Comparison of ENCODE assay signal across 31 cellular contexts in genomic region chr10:30231709-30232108, GRCh38.
"Had no signal": no experiment of that assay in that cellular context is flagged by ENCODE, and none has a peak within 500 bp of the region (broad histone marks: within the 10 kb centered on the region; RNA-seq: fewer than 3 reads in every experiment).

No MANE protein-coding gene starts in this region.

- H3K9me3 ChIP-seq: ascending aorta, gastroesophageal sphincter, left ventricle myocardium inferior, psoas muscle, suprapubic skin, tibial artery had no signal

- H3K27me3 ChIP-seq: ascending aorta, cardiac muscle cell, gastroesophageal sphincter, hepatocyte, neural progenitor cell, suprapubic skin, tibial artery had no signal

- H3K79me2 ChIP-seq: hepatocyte, parathyroid adenoma had no signal

- H3K36me3 Mint-ChIP-seq: activated naive CD8-positive, alpha-beta T cell; brain; natural killer cell; neural progenitor cell; WTC11 had no signal

- DNase-seq: activated CD4-positive, alpha-beta T cell treated with anti-CD3 and anti-CD28 coated beads for 1 hour; activated CD4-positive, alpha-beta T cell treated with anti-CD3 and anti-CD28 coated beads, Interleukin-2, amount 50 U/mL, for 1 hour; activated effector memory CD4-positive, alpha-beta T cell treated with Interleukin-2 at 50 U/mL for 16 hours; activated naive CD4-positive, alpha-beta T cell treated with Interleukin-2 at 50 U/mL for 16 hours; activated T-cell treated with anti-CD3 and anti-CD28 coated beads for 4 hours; activated T-cell treated with anti-CD3 and anti-CD28 coated beads, Interleukin-2, amount 50 U/mL, for 72 hours; cortex of kidney; effector memory CD8-positive, alpha-beta T cell; erythroblast; islet precursor cell; left ventricle myocardium inferior; mesendoderm; natural killer cell; occipital lobe; psoas muscle; stimulated activated CD4-positive, alpha-beta T cell treated with anti-CD3 and anti-CD28 coated beads, Interleukin-1b, Interleukin-23, amount 100 ng/mL, for 48 hours; stimulated activated naive CD4-positive, alpha-beta T cell; tibial artery had no signal

- H3K4me1 Mint-ChIP-seq: natural killer cell, neural progenitor cell had no signal

- H3K27ac ChIP-seq: ascending aorta, cardiac muscle cell, gastroesophageal sphincter, hepatocyte, left ventricle myocardium inferior, neural progenitor cell, parathyroid adenoma, psoas muscle, suprapubic skin, tibial artery had no signal

- H3K4me2 ChIP-seq: hepatocyte, neural progenitor cell, smooth muscle cell had no signal

- H3K4me3 ChIP-seq: ascending aorta, cardiac muscle cell, gastroesophageal sphincter, hepatocyte, left ventricle myocardium inferior, lung, neural progenitor cell, psoas muscle, smooth muscle cell, suprapubic skin, tibial artery had no signal

- H3K4me3 Mint-ChIP-seq: activated naive CD8-positive, alpha-beta T cell; brain; effector memory CD8-positive, alpha-beta T cell; natural killer cell; neural progenitor cell; T-helper 1 cell treated with Interleukin-12 subunit alpha and Interleukin-12 subunit beta and Interleukin-4 antibody, amounts not matched to agents 30 μg/mL and 1 μg/mL, for 36 hours; WTC11 had no signal

- H3K36me3 ChIP-seq: ascending aorta, cardiac muscle cell, gastroesophageal sphincter, left ventricle myocardium inferior, neural progenitor cell, suprapubic skin, tibial artery had no signal

- H2AFZ ChIP-seq: hepatocyte had no signal

- H3K4me1 ChIP-seq: gastroesophageal sphincter, neural progenitor cell, parathyroid adenoma, suprapubic skin had no signal

- H3K27ac Mint-ChIP-seq: activated naive CD8-positive, alpha-beta T cell; activated T-cell treated with anti-CD3 and anti-CD28 coated beads, Interleukin-2, amount 50 U/mL, for 72 hours; brain; effector memory CD8-positive, alpha-beta T cell; natural killer cell; neural progenitor cell; T-helper 1 cell treated with Interleukin-12 subunit alpha and Interleukin-12 subunit beta and Interleukin-4 antibody, amounts not matched to agents 30 μg/mL and 1 μg/mL, for 36 hours; WTC11 had no signal

- H3K9me3 Mint-ChIP-seq: activated T-cell treated with anti-CD3 and anti-CD28 coated beads, Interleukin-2, amount 50 U/mL, for 72 hours; effector memory CD8-positive, alpha-beta T cell; natural killer cell; neural progenitor cell had no signal

- ATAC-seq: effector memory CD8-positive, alpha-beta T cell; gastroesophageal sphincter; natural killer cell; psoas muscle; WTC11 had no signal
